In genomic region chr12:31298510-31298904, GRCh38 we compare ENCODE assay signal across 12 cellular contexts. TPM values are rescaled to one million over a fixed set of nuclear protein-coding genes. Genes with fewer than 3 reads are reported as not detected.
A peak's percentile ranks its signal among the peaks of the same experiment; 100 is the strongest.
DNase-seq lines count a peak whose midpoint lies in the region; ATAC-seq, FAIRE-seq and TF ChIP-seq lines count a peak whose summit lies in the region.
"Had no signal": no experiment of that assay in that cellular context is flagged by ENCODE, and none has a peak within 500 bp of the region (broad histone marks: within the 10 kb centered on the region; RNA-seq: fewer than 3 reads in every experiment).

No MANE protein-coding gene starts in this region.

- no peak overlapping the region for H3K4me3 Mint-ChIP-seq in CD4-positive, alpha-beta memory T cell
- H3K4me3 Mint-ChIP-seq in activated naive CD8-positive, alpha-beta T cell treated with anti-CD3 and anti-CD28 coated beads, Interleukin-2, amount 10 ng/mL, durations not matched to agents 7 days and 5 days = no peak overlapping the region
- H3K4me3 Mint-ChIP-seq: activated naive CD4-positive, alpha-beta T cell treated with anti-CD3 and anti-CD28 coated beads, Interleukin-2, amount 10 ng/mL, durations not matched to agents 7 days and 5 days had no signal

- no peak overlapping the region for H3K27ac ChIP-seq in CD4-positive, alpha-beta memory T cell (ENCODE audit: low read depth, low read length)
- H3K27ac ChIP-seq in HepG2 (ENCODE audit: extremely low read length, insufficient read depth, low read length) (no peak overlapping the region), SJCRH30 (no peak overlapping the region)
- H3K27ac ChIP-seq: esophagus squamous epithelium had no signal

- intact Hi-C loops in CD4-positive, alpha-beta memory T cell (cut with micrococcal nuclease) = no loop called here
- intact Hi-C loops in HepG2 (cut with micrococcal nuclease; ENCODE audit: unreplicated experiment) = no loop called here

- H3K27me3 ChIP-seq in CD4-positive, alpha-beta memory T cell (ENCODE audit: insufficient read depth, low read length) = no peaks in the 10 kb centered on the region
- H3K27me3 ChIP-seq in HepG2 (ENCODE audit: control insufficient read depth in 1 of 2, insufficient read depth in 2 of 2, low read length in 2 of 2) (no peaks in the 10 kb centered on the region), SJCRH30 (no peaks in the 10 kb centered on the region)
- H3K27me3 ChIP-seq: esophagus squamous epithelium had no signal

- H3K9me3 ChIP-seq in CD4-positive, alpha-beta memory T cell (ENCODE audit: control insufficient read depth in 1 of 2, low read length in 2 of 2) = no peaks in the 10 kb centered on the region
- no peaks in the 10 kb centered on the region for H3K9me3 ChIP-seq in HepG2 (ENCODE audit: low read length)
- H3K9me3 ChIP-seq in SJCRH30 (replicated peaks) = no peaks in the 10 kb centered on the region
- H3K9me3 ChIP-seq: esophagus squamous epithelium, HAP-1 had no signal

- peak overlapping the region in 5 of 7 donors; percentile 49 to 82 (median 54) for H3K27ac Mint-ChIP-seq in CD4-positive, alpha-beta memory T cell
- H3K27ac Mint-ChIP-seq in activated naive CD8-positive, alpha-beta T cell treated with anti-CD3 and anti-CD28 coated beads, Interleukin-2, amount 10 ng/mL, durations not matched to agents 7 days and 5 days = peak overlapping the region; percentile 36
- H3K27ac Mint-ChIP-seq: activated naive CD4-positive, alpha-beta T cell treated with anti-CD3 and anti-CD28 coated beads, Interleukin-2, amount 10 ng/mL, durations not matched to agents 7 days and 5 days had no signal

- in situ Hi-C loops in HepG2 (cut with HindIII; ENCODE audit: extremely low pct_ligation_motif_present, low pct_unique_long_range_greater_than_20kb) = no loop called here

- 95% methylated on average over 2 of the region's 2 CpGs for WGBS in HepG2 (ENCODE audit: low lambda C conversion rate)

- FAIRE-seq in HepG2 (lab: Jason Lieb, UNC) = no peak

- peaks cover 28% of the 10 kb centered on the region for H3K36me3 ChIP-seq in CD4-positive, alpha-beta memory T cell (ENCODE audit: insufficient read depth, low read length)
- H3K36me3 ChIP-seq in HepG2 (replicated peaks in 1 of 2; ENCODE audit: control insufficient read depth in 1 of 2, insufficient read depth in 2 of 2, low read length in 2 of 2) (peaks cover 19 to 63% of the 10 kb centered on the region in 2 experiments), SJCRH30 (peaks cover 63% of the 10 kb centered on the region)

- ATAC-seq in GM19025 (IDR thresholded peaks at IDR 0.05; ENCODE audit: low read depth, unreplicated experiment) (peak; percentile 40), HG03045 (IDR thresholded peaks at IDR 0.05; ENCODE audit: unreplicated experiment) (peak; percentile 35), HepG2 (no peak), HG03108 (IDR thresholded peaks at IDR 0.05; ENCODE audit: unreplicated experiment) (no peak)
- no peak for ATAC-seq in activated naive CD8-positive, alpha-beta T cell treated with anti-CD3 and anti-CD28 coated beads, Interleukin-2, amount 10 ng/mL, durations not matched to agents 7 days and 5 days (ENCODE audit: low read depth)

- H3K4me3 ChIP-seq in CD4-positive, alpha-beta memory T cell (ENCODE audit: low read length in 2 of 2) = no peak overlapping the region
- H3K4me3 ChIP-seq in HepG2 (replicated peaks in 1 of 3; ENCODE audit: insufficient read depth in 1 of 3, low read depth in 2 of 3, low read length in 3 of 3) (no peak overlapping the region), SJCRH30 (no peak overlapping the region)
- H3K4me3 ChIP-seq: esophagus squamous epithelium, HAP-1 had no signal

- no TSS peak for BruUV-seq in HepG2 (replicated peaks; lab: Mats Ljungman, UMichigan)

- no peak overlapping the region for H3K9ac ChIP-seq in HepG2 (ENCODE audit: insufficient read depth, low read depth, low read length)

- no peak overlapping the region for H2AFZ ChIP-seq in HepG2 (ENCODE audit: low read length)

- no peak for TF ChIP-seq RAD21 in HepG2 (CRISPR knock-in tag; IDR thresholded peaks at IDR 0.05)

- no peak for TF ChIP-seq POLR2A in HepG2 (IDR thresholded peaks at IDR 0.05; ENCODE audit: insufficient read depth in 1 of 2, low read depth in 2 of 2, low read length in 2 of 2)

- peaks cover 75% of the 10 kb centered on the region for H3K79me2 ChIP-seq in HepG2 (ENCODE audit: insufficient read depth, low read length)

- H3K4me1 ChIP-seq in CD4-positive, alpha-beta memory T cell (ENCODE audit: insufficient read depth, low read length) = no peaks in the 10 kb centered on the region
- H3K4me1 ChIP-seq in HepG2 (ENCODE audit: insufficient read depth, low read length) (peaks cover 12% of the 10 kb centered on the region), SJCRH30 (no peaks in the 10 kb centered on the region)
- H3K4me1 ChIP-seq: esophagus squamous epithelium, HAP-1 had no signal

- DNase-seq in CD4-positive, alpha-beta memory T cell = no peak
- no peak for DNase-seq in activated naive CD8-positive, alpha-beta T cell treated with anti-CD3 and anti-CD28 coated beads, Interleukin-2, amount 10 ng/mL, durations not matched to agents 7 days and 5 days
- DNase-seq in COLO668 (lab: John Stamatoyannopoulos, UW; ENCODE audit: unreplicated experiment) (no peak), HepG2 (ENCODE audit: low spot score) (no peak), SJCRH30 (no peak)
- DNase-seq: activated CD4-positive, alpha-beta T cell treated with anti-CD3 and anti-CD28 coated beads for 48 hours; activated naive CD4-positive, alpha-beta T cell treated with anti-CD3 and anti-CD28 coated beads, Interleukin-2, amount 10 ng/mL, durations not matched to agents 7 days and 5 days; esophagus squamous epithelium had no signal

- peaks cover 47% of the 10 kb centered on the region for H4K20me1 ChIP-seq in HepG2 (ENCODE audit: insufficient read depth, low read length)

- no peaks in the 10 kb centered on the region for H3K27me3 Mint-ChIP-seq in CD4-positive, alpha-beta memory T cell
- no peaks in the 10 kb centered on the region for H3K27me3 Mint-ChIP-seq in activated naive CD8-positive, alpha-beta T cell treated with anti-CD3 and anti-CD28 coated beads, Interleukin-2, amount 10 ng/mL, durations not matched to agents 7 days and 5 days
- H3K27me3 Mint-ChIP-seq: activated naive CD4-positive, alpha-beta T cell treated with anti-CD3 and anti-CD28 coated beads, Interleukin-2, amount 10 ng/mL, durations not matched to agents 7 days and 5 days had no signal

- CTCF ChIA-PET in CD4-positive, alpha-beta memory T cell (lab: Charles Lee; ENCODE audit: partially characterized antibody) = interaction anchor here (0.6 to 3.2 kb wide), 3 partner anchors 9 to 104 kb away, joined by 3 to 20 read pairs (median 3); no protein-coding TSS in a partner anchor
- CTCF ChIA-PET in HepG2 (lab: Yijun Ruan, JAX; ENCODE audit: low intra/inter-chr PET ratio, low total read pairs) = no interaction called here

- H3K36me3 Mint-ChIP-seq in CD4-positive, alpha-beta memory T cell = peaks cover 39 to 56% of the 10 kb centered on the region in 2 donors
- peaks cover 47% of the 10 kb centered on the region for H3K36me3 Mint-ChIP-seq in activated naive CD8-positive, alpha-beta T cell treated with anti-CD3 and anti-CD28 coated beads, Interleukin-2, amount 10 ng/mL, durations not matched to agents 7 days and 5 days

- no peak overlapping the region for H3K4me2 ChIP-seq in HepG2 (ENCODE audit: low read depth, low read length)

- no peak for TF ChIP-seq EP300 in HepG2 (IDR thresholded peaks at IDR 0.05; ENCODE audit: low read depth in 2 of 2, low read length in 2 of 2)
- no peak for TF ChIP-seq EP300 in HepG2 (CRISPR knock-in tag; IDR thresholded peaks at IDR 0.05; ENCODE audit: borderline replicate concordance)

- POLR2A ChIA-PET in CD4-positive, alpha-beta memory T cell (lab: Charles Lee; ENCODE audit: partially characterized antibody) = no interaction called here
- POLR2A ChIA-PET in activated naive CD8-positive, alpha-beta T cell treated with anti-CD3 and anti-CD28 coated beads, Interleukin-2, amount 10 ng/mL, durations not matched to agents 7 days and 5 days (lab: Charles Lee) = interaction anchor here (1.0 kb wide), 1 partner anchor 25 kb away, joined by 3 read pairs; no protein-coding TSS in a partner anchor
- POLR2A ChIA-PET in HepG2 (lab: Yijun Ruan, JAX) = no interaction called here

- TF ChIP-seq CTCF in HepG2 (CRISPR knock-in tag; IDR thresholded peaks at IDR 0.05) = no peak

- H3K9me3 Mint-ChIP-seq in CD4-positive, alpha-beta memory T cell = no peaks in the 10 kb centered on the region
- no peaks in the 10 kb centered on the region for H3K9me3 Mint-ChIP-seq in activated naive CD8-positive, alpha-beta T cell treated with anti-CD3 and anti-CD28 coated beads, Interleukin-2, amount 10 ng/mL, durations not matched to agents 7 days and 5 days
- H3K9me3 Mint-ChIP-seq: activated naive CD4-positive, alpha-beta T cell treated with anti-CD3 and anti-CD28 coated beads, Interleukin-2, amount 10 ng/mL, durations not matched to agents 7 days and 5 days had no signal

- H3K4me1 Mint-ChIP-seq in CD4-positive, alpha-beta memory T cell = peaks cover 22 to 30% (median 28%) of the 10 kb centered on the region in 4 donors
- H3K4me1 Mint-ChIP-seq in activated naive CD8-positive, alpha-beta T cell treated with anti-CD3 and anti-CD28 coated beads, Interleukin-2, amount 10 ng/mL, durations not matched to agents 7 days and 5 days = peaks cover 22% of the 10 kb centered on the region

RNA-seq across cellular contexts. Expression of gene SINHCAF, which starts 27.4 kb away (rescaled TPM):
- 10 to 100 TPM; 95.8 to 98.5 TPM for total RNA-seq in CD4-positive, alpha-beta memory T cell
- 10 to 100 TPM; 69.6 to 88.7 TPM for polyA plus RNA-seq in CD4-positive, alpha-beta memory T cell
- total RNA-seq in activated naive CD8-positive, alpha-beta T cell treated with anti-CD3 and anti-CD28 coated beads, Interleukin-2, amount 10 ng/mL, durations not matched to agents 7 days and 5 days = 10 to 100 TPM; 74.7 to 86.3 TPM
- 97.8 and 132 TPM in 2 replicates for total RNA-seq in HepG2 (2016; rRNA removed; fragmentation: Illumina TruSeq; extraction: Trizol)
- 22.6 and 27.1 TPM in 2 replicates for total RNA-seq in HepG2 (2016; cell fraction: cytosol; rRNA removed; fragmentation: Illumina TruSeq; extraction: Trizol; ENCODE audit: low read depth)
- 99.7 and 134 TPM in 2 replicates for total RNA-seq in HepG2 (2016; cell fraction: insoluble cytoplasmic fraction; rRNA removed; fragmentation: Illumina TruSeq; extraction: Trizol)
- total RNA-seq in HepG2 (2016; cell fraction: membrane; rRNA removed; fragmentation: Illumina TruSeq; extraction: Trizol) = 62.6 and 68.2 TPM in 2 replicates
- 46.7 and 57.7 TPM in 2 replicates for total RNA-seq in HepG2 (2016; cell fraction: nucleus; rRNA removed; fragmentation: Illumina TruSeq; extraction: Trizol)
- 36.8 and 54.6 TPM in 2 replicates for polyA plus RNA-seq in HepG2 (2011; rRNA removed)
- 24.7 and 38.2 TPM in 2 replicates for polyA plus RNA-seq in HepG2 (2011; cell fraction: cytosol; rRNA removed)
- 17.1 and 19.0 TPM in 2 replicates for polyA plus RNA-seq in HepG2 (2011; cell fraction: nucleus; rRNA removed)
- 60.8 and 80.1 TPM in 2 replicates for polyA plus RNA-seq in HepG2 (2012)
- polyA plus RNA-seq in HepG2 (2016; cell fraction: cytosol; fragmentation: Illumina TruSeq; extraction: Trizol; ENCODE audit: low read depth) = 8.1 and 9.8 TPM in 2 replicates
- 133 and 138 TPM in 2 replicates for polyA plus RNA-seq in HepG2 (2016; cell fraction: insoluble cytoplasmic fraction; fragmentation: Illumina TruSeq; extraction: Trizol; ENCODE audit: low read depth)
- 34.0 and 34.6 TPM in 2 replicates for polyA plus RNA-seq in HepG2 (2016; cell fraction: membrane; fragmentation: Illumina TruSeq; extraction: Trizol; ENCODE audit: low read depth)
- polyA plus RNA-seq in HepG2 (2016; cell fraction: nucleus; fragmentation: Illumina TruSeq; extraction: Trizol; ENCODE audit: insufficient read depth, low read depth) = 59.8 and 60.8 TPM in 2 replicates
- 24.4 and 32.5 TPM in 2 replicates for polyA minus RNA-seq in HepG2 (2011; rRNA and poly(A)+ RNA removed; ENCODE audit: low replicate concordance)
- 51.2 and 59.7 TPM in 2 replicates for polyA minus RNA-seq in HepG2 (2011; cell fraction: cytosol; rRNA and poly(A)+ RNA removed)
- polyA minus RNA-seq in HepG2 (2011; cell fraction: nucleus; rRNA and poly(A)+ RNA removed) = 68.4 and 72.5 TPM in 2 replicates
- 87.6 and 105 TPM in 2 replicates for total RNA-seq in SJCRH30 (2014; rRNA removed; shearing (Covaris generic))

Comparison
In these comparisons a context has a peak if more than half of its experiments do, and no peak if none do; other contexts are left out.
1. ATAC-seq: peak in GM19025 (single experiment) and HG03045 (single experiment); none in activated naive CD8-positive, alpha-beta T cell treated with anti-CD3 and anti-CD28 coated beads, Interleukin-2, amount 10 ng/mL, durations not matched to agents 7 days and 5 days (single experiment), HepG2 (single experiment) and HG03108 (single experiment).